28 cellular contexts compared by ENCODE assay signal in the genomic region with DNA sequence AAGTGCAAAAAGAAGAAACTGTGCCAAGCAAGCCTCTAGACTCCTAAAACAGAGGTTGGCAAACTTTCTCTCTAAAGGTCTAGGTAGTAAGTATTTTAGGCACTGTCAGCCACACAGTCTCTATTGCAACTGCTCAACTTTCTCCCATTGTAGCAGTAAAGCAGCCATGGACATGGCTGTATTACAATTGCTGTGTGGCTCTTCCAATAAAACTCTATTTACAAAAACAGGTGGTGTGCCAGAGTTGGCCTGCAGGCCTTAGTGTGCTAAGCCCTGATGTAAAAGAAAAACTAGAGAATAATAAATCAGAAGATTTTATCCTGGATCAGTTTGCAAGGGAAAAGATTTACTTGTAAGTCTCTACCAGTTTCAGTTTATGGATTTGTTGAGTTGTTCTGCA.
"Had no signal": no experiment of that assay in that cellular context is flagged by ENCODE, and none has a peak within 500 bp of the region (broad histone marks: within the 10 kb centered on the region; RNA-seq: fewer than 3 reads in every experiment).

No MANE protein-coding gene starts in this region.

- H3K4me3 Mint-ChIP-seq: naive thymus-derived CD8-positive, alpha-beta T cell; natural killer cell treated with Interleukin-12 subunit alpha and Interleukin-12 subunit beta and Interleukin-15 and Interleukin-18, amount 100 ng/mL, for 72 hours; nephron progenitor cell; neural crest cell; stimulated activated memory B cell treated with anti-CD40 and anti-IgM and Interleukin-4, amounts not matched to agents 10 μg/mL and 1 μg/mL and 100 μg/mL, for 72 hours; stimulated activated naive CD8-positive, alpha-beta T cell treated with anti-CD3 and anti-CD28 coated beads, Interleukin-15, amount 100 ng/mL, for 72 hours; type B pancreatic cell had no signal

- H3K36me3 Mint-ChIP-seq: naive thymus-derived CD8-positive, alpha-beta T cell; natural killer cell treated with Interleukin-12 subunit alpha and Interleukin-12 subunit beta and Interleukin-15 and Interleukin-18, amount 100 ng/mL, for 72 hours; stimulated activated memory B cell treated with anti-CD40 and anti-IgM and Interleukin-4, amounts not matched to agents 10 μg/mL and 1 μg/mL and 100 μg/mL, for 72 hours; type B pancreatic cell had no signal

- H3K4me1 ChIP-seq: pancreas, psoas muscle, right lobe of liver, suprapubic skin, testis, tibial artery, upper lobe of right lung, uterus had no signal

- ATAC-seq: naive thymus-derived CD8-positive, alpha-beta T cell; natural killer cell treated with Interleukin-12 subunit alpha and Interleukin-12 subunit beta and Interleukin-15 and Interleukin-18, amount 100 ng/mL, for 72 hours; pancreas; psoas muscle; right cardiac atrium; right lobe of liver; stimulated activated memory B cell treated with anti-CD40 and anti-IgM and Interleukin-4, amounts not matched to agents 10 μg/mL and 1 μg/mL and 100 μg/mL, for 72 hours; stimulated activated naive CD8-positive, alpha-beta T cell treated with anti-CD3 and anti-CD28 coated beads, Interleukin-15, amount 100 ng/mL, for 72 hours; stimulated activated naive CD8-positive, alpha-beta T cell treated with anti-CD3 and anti-CD28 coated beads, Interleukin-15, Interleukin-2, amounts not matched to agents 100 U/mL and 50 U/mL, for 24 hours; upper lobe of right lung had no signal

- H3K9me3 ChIP-seq: neutrophil, pancreas, psoas muscle, right lobe of liver, sigmoid colon, suprapubic skin, testis, tibial artery, transverse colon, upper lobe of right lung, uterus had no signal

- H3K27ac Mint-ChIP-seq: naive thymus-derived CD8-positive, alpha-beta T cell; natural killer cell treated with Interleukin-12 subunit alpha and Interleukin-12 subunit beta and Interleukin-15 and Interleukin-18, amount 100 ng/mL, for 72 hours; nephron progenitor cell; stimulated activated memory B cell treated with anti-CD40 and anti-IgM and Interleukin-4, amounts not matched to agents 10 μg/mL and 1 μg/mL and 100 μg/mL, for 72 hours; stimulated activated naive CD8-positive, alpha-beta T cell treated with anti-CD3 and anti-CD28 coated beads, Interleukin-15, amount 100 ng/mL, for 72 hours; type B pancreatic cell had no signal

- H3K27me3 ChIP-seq: pancreas, right lobe of liver, suprapubic skin, testis, transverse colon had no signal

- H3K36me3 ChIP-seq: neutrophil, pancreas, right lobe of liver, sigmoid colon, suprapubic skin, tibial artery, transverse colon, upper lobe of right lung, uterus had no signal

- H3K9me3 Mint-ChIP-seq: naive thymus-derived CD8-positive, alpha-beta T cell; natural killer cell treated with Interleukin-12 subunit alpha and Interleukin-12 subunit beta and Interleukin-15 and Interleukin-18, amount 100 ng/mL, for 72 hours; nephron progenitor cell; neural crest cell; stimulated activated memory B cell treated with anti-CD40 and anti-IgM and Interleukin-4, amounts not matched to agents 10 μg/mL and 1 μg/mL and 100 μg/mL, for 72 hours; stimulated activated naive CD8-positive, alpha-beta T cell treated with anti-CD3 and anti-CD28 coated beads, Interleukin-15, amount 100 ng/mL, for 72 hours; type B pancreatic cell had no signal

- H3K4me3 ChIP-seq: pancreas, psoas muscle, right lobe of liver, sigmoid colon, suprapubic skin, testis, tibial artery, transverse colon, upper lobe of right lung, uterus had no signal

- H3K27me3 Mint-ChIP-seq: type B pancreatic cell had no signal

- H3K27ac ChIP-seq: neutrophil, pancreas, psoas muscle, right lobe of liver, suprapubic skin, testis, tibial artery, transverse colon, upper lobe of right lung, uterus had no signal

- H3K4me1 Mint-ChIP-seq: naive thymus-derived CD8-positive, alpha-beta T cell; nephron progenitor cell; neural crest cell; stimulated activated memory B cell treated with anti-CD40 and anti-IgM and Interleukin-4, amounts not matched to agents 10 μg/mL and 1 μg/mL and 100 μg/mL, for 72 hours; stimulated activated naive CD8-positive, alpha-beta T cell treated with anti-CD3 and anti-CD28 coated beads, Interleukin-15, amount 100 ng/mL, for 72 hours had no signal

- DNase-seq: naive thymus-derived CD8-positive, alpha-beta T cell; nephron progenitor cell; nucleus accumbens; pancreas; psoas muscle; right cardiac atrium; right lobe of liver; sigmoid colon; small intestine; stimulated activated CD4-positive, alpha-beta T cell treated with anti-CD3 and anti-CD28 coated beads, Interleukin-1b, Interleukin-23, amount 100 ng/mL, for 48 hours; stimulated activated CD4-positive, alpha-beta T cell treated with anti-CD3 and anti-CD28 coated beads, Interleukin-4, amount 100 ng/mL, for 1 hour; stimulated activated CD4-positive, alpha-beta T cell treated with anti-CD3 and anti-CD28 coated beads, Interleukin-4, amount 100 ng/mL, for 4 hours; stimulated activated CD8-positive, alpha-beta memory T cell treated with anti-CD3 and anti-CD28 coated beads, Interleukin-4, amount 100 ng/mL, for 48 hours; stimulated activated naive CD4-positive, alpha-beta T cell; stimulated activated naive CD8-positive, alpha-beta T cell treated with anti-CD3 and anti-CD28 coated beads, Interleukin-15, amount 100 ng/mL, for 72 hours; stimulated activated naive CD8-positive, alpha-beta T cell treated with anti-CD3 and anti-CD28 coated beads, Interleukin-15, Interleukin-2, amounts not matched to agents 100 U/mL and 50 U/mL, for 24 hours; substantia nigra; testis; tibial artery; transverse colon; upper lobe of right lung; uterus had no signal
